8 cellular contexts compared by ENCODE assay signal in the genomic region with DNA sequence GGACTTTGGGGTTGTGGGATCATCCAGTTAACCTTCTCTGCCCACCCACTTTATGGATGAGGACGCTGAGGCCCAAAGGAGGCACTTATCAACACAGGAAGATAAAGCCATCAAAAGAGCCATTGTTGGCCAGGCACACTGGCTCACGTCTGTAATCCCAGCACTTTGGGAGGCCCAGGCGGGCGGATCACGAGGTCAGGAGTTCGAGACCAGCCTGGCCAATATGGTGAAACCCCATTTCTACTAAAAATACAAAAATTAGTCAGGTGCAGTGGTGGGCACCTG. TPM values are rescaled to one million over a fixed set of nuclear protein-coding genes. Genes with fewer than 3 reads are reported as not detected.
DNase-seq lines count a peak whose midpoint lies in the region; ATAC-seq, FAIRE-seq and TF ChIP-seq lines count a peak whose summit lies in the region.
"Not testable (repeated sequence)": the region's sequence is repeated elsewhere in the genome, so short reads cannot be mapped to it uniquely, and the experiment has no call there.

No MANE protein-coding gene starts in this region.

- not testable (repeated sequence) for H3K9me3 Mint-ChIP-seq in activated T-helper 1 cell treated with anti-CD3 and anti-CD28 coated beads, Interleukin-12 subunit alpha, Interleukin-12 subunit beta, Interleukin-2, Interleukin-4 antibody, amounts not matched to agents 30 ng/mL and 10 ng/mL and 1 ng/mL, durations not matched to agents 14 hours and 24 hours and 36 hours; stimulated activated memory B cell treated with anti-CD40 and anti-IgM and Interleukin-4, amounts not matched to agents 10 μg/mL and 1 μg/mL and 100 μg/mL, for 72 hours

- not testable (repeated sequence) for H3K27me3 ChIP-seq in BLaER1; HL-60 (ENCODE audit: insufficient read depth, poor library complexity, severe bottlenecking); K562 (ENCODE audit: control insufficient read depth in 2 of 2, insufficient read depth in 2 of 2, low read length in 2 of 2); lower lobe of right lung (ENCODE audit: low read depth); upper lobe of right lung

- TF ChIP-seq POLR2A in K562 (conservative IDR thresholded peaks at IDR 0.05), result not testable (repeated sequence)

- H3K79me2 ChIP-seq in K562 (ENCODE audit: control insufficient read depth, insufficient read depth, low read length), result peaks cover 99% of the 10 kb centered on the region

- DNase-seq in HL-60 (ENCODE audit: low read depth in 1 of 2, low spot score in 1 of 2); T-helper 17 cell; activated T-helper 1 cell treated with anti-CD3 and anti-CD28 coated beads, Interleukin-12 subunit alpha, Interleukin-12 subunit beta, Interleukin-2, Interleukin-4 antibody, amounts not matched to agents 30 ng/mL and 10 ng/mL and 1 ng/mL, durations not matched to agents 14 hours and 24 hours and 36 hours (ENCODE audit: low spot score); K562 (ENCODE audit: extremely low read depth in 1 of 4, low spot score in 3 of 4); lower lobe of right lung; upper lobe of right lung: not testable (repeated sequence)

- H3K36me3 Mint-ChIP-seq in T-helper 17 cell (ENCODE audit: low read depth), result not testable (repeated sequence)
- H3K36me3 Mint-ChIP-seq in activated T-helper 1 cell treated with anti-CD3 and anti-CD28 coated beads, Interleukin-12 subunit alpha, Interleukin-12 subunit beta, Interleukin-2, Interleukin-4 antibody, amounts not matched to agents 30 ng/mL and 10 ng/mL and 1 ng/mL, durations not matched to agents 14 hours and 24 hours and 36 hours (ENCODE audit: low read depth), result peaks cover 30% of the 10 kb centered on the region
- H3K36me3 Mint-ChIP-seq in stimulated activated memory B cell treated with anti-CD40 and anti-IgM and Interleukin-4, amounts not matched to agents 10 μg/mL and 1 μg/mL and 100 μg/mL, for 72 hours, result peaks cover 52% of the 10 kb centered on the region

- not testable (repeated sequence) for H3K27me3 Mint-ChIP-seq in T-helper 17 cell; activated T-helper 1 cell treated with anti-CD3 and anti-CD28 coated beads, Interleukin-12 subunit alpha, Interleukin-12 subunit beta, Interleukin-2, Interleukin-4 antibody, amounts not matched to agents 30 ng/mL and 10 ng/mL and 1 ng/mL, durations not matched to agents 14 hours and 24 hours and 36 hours (ENCODE audit: insufficient read depth); stimulated activated memory B cell treated with anti-CD40 and anti-IgM and Interleukin-4, amounts not matched to agents 10 μg/mL and 1 μg/mL and 100 μg/mL, for 72 hours

- FAIRE-seq in K562 (lab: Jason Lieb, UNC), result not testable (repeated sequence)

- peaks cover 36% of the 10 kb centered on the region for H3K4me1 Mint-ChIP-seq in T-helper 17 cell
- H3K4me1 Mint-ChIP-seq in activated T-helper 1 cell treated with anti-CD3 and anti-CD28 coated beads, Interleukin-12 subunit alpha, Interleukin-12 subunit beta, Interleukin-2, Interleukin-4 antibody, amounts not matched to agents 30 ng/mL and 10 ng/mL and 1 ng/mL, durations not matched to agents 14 hours and 24 hours and 36 hours (ENCODE audit: low read depth), result peaks cover 43% of the 10 kb centered on the region
- peaks cover 94% of the 10 kb centered on the region for H3K4me1 Mint-ChIP-seq in stimulated activated memory B cell treated with anti-CD40 and anti-IgM and Interleukin-4, amounts not matched to agents 10 μg/mL and 1 μg/mL and 100 μg/mL, for 72 hours

- in situ Hi-C loops in K562 (cut with MboI), result not testable (repeated sequence)

- peak overlapping the region; percentile 64; the same call in 1 of the 2 replicates for H3K4me2 ChIP-seq in BLaER1
- peak overlapping the region; percentile 86 for H3K4me2 ChIP-seq in K562 (ENCODE audit: insufficient read depth, low read length)

- not testable (repeated sequence) for H3K27ac ChIP-seq in BLaER1
- H3K27ac ChIP-seq in HL-60 (replicated peaks) (peak overlapping the region; percentile 92), K562 (ENCODE audit: extremely low read depth, low read depth, low read length) (peak overlapping the region; percentile 100), lower lobe of right lung (peak overlapping the region; percentile 68), upper lobe of right lung (peak overlapping the region; percentile 21)

- not testable (repeated sequence) for H3K9me1 ChIP-seq in K562 (ENCODE audit: control insufficient read depth, insufficient read depth, low read length)

- CTCF ChIA-PET in K562 (lab: Yijun Ruan, JAX; ENCODE audit: low intra/inter-chr PET ratio), result not testable (repeated sequence)

- not testable (repeated sequence) for H2AFZ ChIP-seq in K562 (ENCODE audit: low read depth, low read length)

- intact Hi-C loops in activated T-helper 1 cell treated with anti-CD3 and anti-CD28 coated beads, Interleukin-12 subunit alpha, Interleukin-12 subunit beta, Interleukin-2, Interleukin-4 antibody, amounts not matched to agents 30 ng/mL and 10 ng/mL and 1 ng/mL, durations not matched to agents 14 hours and 24 hours and 36 hours (cut with micrococcal nuclease), result loop anchor here (1.0 to 10.0 kb wide), 3 partner anchors 7 to 795 kb away; partner anchors contain the start of genes CAPN7 and SLC6A6
- intact Hi-C loops in K562 (cut with micrococcal nuclease), result loop anchor here (1.0 kb wide), 1 partner anchor 23 kb away; no protein-coding TSS in a partner anchor
- intact Hi-C loops in lower lobe of right lung (cut with DNase I), result not testable (repeated sequence)
- intact Hi-C loops in upper lobe of right lung (cut with DNase I), result loop anchor here (10.0 kb wide), 1 partner anchor 55 kb away; no protein-coding TSS in a partner anchor

- H4K20me1 ChIP-seq in BLaER1, result peaks cover 100% of the 10 kb centered on the region
- H4K20me1 ChIP-seq in K562 (replicated peaks; ENCODE audit: control insufficient read depth, insufficient read depth, low read length), result not testable (repeated sequence)

- H3K9ac ChIP-seq in BLaER1, result not testable (repeated sequence)
- H3K9ac ChIP-seq in K562 (ENCODE audit: insufficient read depth in 1 of 2, low read depth in 2 of 2, low read length in 2 of 2), result peak overlapping the region; percentile 89 to 94

- WGBS in K562 (ENCODE audit: insufficient coverage, low coverage, missing lambda C conversion rate), result 64% methylated on average over 6 of the region's 6 CpGs

- H3K4me1 ChIP-seq in BLaER1, result peaks cover 57% of the 10 kb centered on the region
- peaks cover 68 to 78% of the 10 kb centered on the region in 2 experiments for H3K4me1 ChIP-seq in K562 (replicated peaks in 1 of 2; ENCODE audit: control insufficient read depth in 2 of 2, insufficient read depth in 2 of 2, low read length in 2 of 2)
- H3K4me1 ChIP-seq in lower lobe of right lung, result peaks cover 81% of the 10 kb centered on the region
- peaks cover 59% of the 10 kb centered on the region for H3K4me1 ChIP-seq in upper lobe of right lung

- H3K36me3 ChIP-seq in BLaER1, result peaks cover 62% of the 10 kb centered on the region
- H3K36me3 ChIP-seq in K562 (ENCODE audit: control insufficient read depth, insufficient read depth, low read length), result peaks cover 96% of the 10 kb centered on the region
- peaks cover 15% of the 10 kb centered on the region for H3K36me3 ChIP-seq in lower lobe of right lung
- not testable (repeated sequence) for H3K36me3 ChIP-seq in upper lobe of right lung

- not testable (repeated sequence) for H3K4me3 ChIP-seq in BLaER1; HL-60 (replicated peaks; ENCODE audit: insufficient read depth, low read length); K562; lower lobe of right lung; upper lobe of right lung

- TF ChIP-seq RAD21 in K562 (CRISPR knock-in tag; conservative IDR thresholded peaks at IDR 0.05 in 1 of 2, IDR thresholded peaks at IDR 0.05 in 1 of 2), result not testable (repeated sequence)

- H3K9me3 ChIP-seq in BLaER1; T-helper 17 cell (ENCODE audit: control insufficient read depth, low read length, poor library complexity, severe bottlenecking); K562 (replicated peaks; ENCODE audit: control insufficient read depth, insufficient read depth, low read depth, low read length); lower lobe of right lung; upper lobe of right lung: not testable (repeated sequence)

- POLR2A ChIA-PET in K562 (lab: Yijun Ruan, JAX), result not testable (repeated sequence)

- TF ChIP-seq EP300 in K562 (IDR thresholded peaks at IDR 0.05; ENCODE audit: low read length), result not testable (repeated sequence)

- not testable (repeated sequence) for ATAC-seq in T-helper 17 cell; K562; lower lobe of right lung; stimulated activated memory B cell treated with anti-CD40 and anti-IgM and Interleukin-4, amounts not matched to agents 10 μg/mL and 1 μg/mL and 100 μg/mL, for 72 hours; upper lobe of right lung

- not testable (repeated sequence) for H3K4me3 Mint-ChIP-seq in T-helper 17 cell; activated T-helper 1 cell treated with anti-CD3 and anti-CD28 coated beads, Interleukin-12 subunit alpha, Interleukin-12 subunit beta, Interleukin-2, Interleukin-4 antibody, amounts not matched to agents 30 ng/mL and 10 ng/mL and 1 ng/mL, durations not matched to agents 14 hours and 24 hours and 36 hours; stimulated activated memory B cell treated with anti-CD40 and anti-IgM and Interleukin-4, amounts not matched to agents 10 μg/mL and 1 μg/mL and 100 μg/mL, for 72 hours

- not testable (repeated sequence) for BruUV-seq in K562 (replicated peaks; lab: Mats Ljungman, UMichigan)

- peak overlapping the region; percentile 80 for H3K27ac Mint-ChIP-seq in T-helper 17 cell
- peak overlapping the region; percentile 86 for H3K27ac Mint-ChIP-seq in activated T-helper 1 cell treated with anti-CD3 and anti-CD28 coated beads, Interleukin-12 subunit alpha, Interleukin-12 subunit beta, Interleukin-2, Interleukin-4 antibody, amounts not matched to agents 30 ng/mL and 10 ng/mL and 1 ng/mL, durations not matched to agents 14 hours and 24 hours and 36 hours
- H3K27ac Mint-ChIP-seq in stimulated activated memory B cell treated with anti-CD40 and anti-IgM and Interleukin-4, amounts not matched to agents 10 μg/mL and 1 μg/mL and 100 μg/mL, for 72 hours, result peak overlapping the region; percentile 91

- TF ChIP-seq CTCF in HL-60 (IDR thresholded peaks at IDR 0.05; ENCODE audit: insufficient read depth, low read length); K562 (IDR thresholded peaks at IDR 0.05 in 2 of 3, conservative IDR thresholded peaks at IDR 0.05 in 1 of 3; ENCODE audit: insufficient read depth in 2 of 3, low read depth in 1 of 3, low read length in 3 of 3); lower lobe of right lung (IDR thresholded peaks at IDR 0.05); upper lobe of right lung (IDR thresholded peaks at IDR 0.05): not testable (repeated sequence)

RNA-seq across cellular contexts. Expression of gene SLC6A6, which starts 7.3 kb away (rescaled TPM):
- total RNA-seq in T-helper 17 cell, result 10 to 100 TPM; 51.8 to 68.6 TPM
- total RNA-seq in activated T-helper 1 cell treated with anti-CD3 and anti-CD28 coated beads, Interleukin-12 subunit alpha, Interleukin-12 subunit beta, Interleukin-2, Interleukin-4 antibody, amounts not matched to agents 30 ng/mL and 10 ng/mL and 1 ng/mL, durations not matched to agents 14 hours and 24 hours and 36 hours, result 45.4 and 51.2 TPM in 2 replicates
- total RNA-seq in K562 (2011; cell fraction: chromatin; rRNA removed; ENCODE audit: low replicate concordance), result 361 and 756 TPM in 2 replicates
- total RNA-seq in K562 (2011; cell fraction: nucleolus; rRNA removed), result 315 and 326 TPM in 2 replicates
- total RNA-seq in K562 (2011; cell fraction: nucleoplasm; rRNA removed), result 358 and 388 TPM in 2 replicates
- total RNA-seq in K562 (2014; rRNA removed), result 106 and 223 TPM in 2 replicates
- total RNA-seq in K562 (2014; rRNA removed; fragmentation: Illumina TruSeq; extraction: Trizol), result 79.6 and 90.2 TPM in 2 replicates
- 91.9 and 93.2 TPM in 2 replicates for total RNA-seq in K562 (2015; rRNA removed; fragmentation: Illumina TruSeq; extraction: Trizol)
- total RNA-seq in K562 (2021), result 194 and 203 TPM in 2 replicates
- 71.4 and 100 TPM in 2 replicates for polyA plus RNA-seq in K562 (2011; rRNA removed)
- polyA plus RNA-seq in K562 (2011; cell fraction: cytosol; rRNA removed), result 56.5 and 73.9 TPM in 2 replicates
- 434 and 457 TPM in 2 replicates for polyA plus RNA-seq in K562 (2011; cell fraction: nucleus; rRNA removed)
- polyA plus RNA-seq in K562 (2012), result 52.3 and 64.9 TPM in 2 replicates
- 121 and 139 TPM in 2 replicates for polyA plus RNA-seq in K562 (2014; fragmentation: Illumina TruSeq; extraction: Trizol)
- 10 to 100 TPM; 12.3 to 14.8 TPM for polyA plus RNA-seq in K562 (2014; fragmentation: Nextera tagmentation; extraction: Ambion mirVana)
- polyA plus RNA-seq in K562 (2014; rRNA removed), result 111 and 129 TPM in 2 replicates
- 75.5 and 106 TPM in 2 replicates for polyA minus RNA-seq in K562 (2011; rRNA and poly(A)+ RNA removed)
- polyA minus RNA-seq in K562 (2011; cell fraction: cytosol; rRNA and poly(A)+ RNA removed), result 40.8 and 83.0 TPM in 2 replicates
- polyA minus RNA-seq in K562 (2011; cell fraction: nucleus; rRNA and poly(A)+ RNA removed), result 138 and 192 TPM in 2 replicates
- total RNA-seq in lower lobe of right lung, result 84.0 TPM
- 54.3 TPM for total RNA-seq in upper lobe of right lung
